In genomic region chr6:162262466-162263196, GRCh38 we compare ENCODE assay signal across 18 cellular contexts.
"Had no signal": no experiment of that assay in that cellular context is flagged by ENCODE, and none has a peak within 500 bp of the region (broad histone marks: within the 10 kb centered on the region; RNA-seq: fewer than 3 reads in every experiment).

No MANE protein-coding gene starts in this region.

- H3K4me3 Mint-ChIP-seq: naive thymus-derived CD4-positive, alpha-beta T cell had no signal

- DNase-seq: colonic mucosa; dermis blood vessel endothelial cell; esophagus squamous epithelium; foreskin fibroblast; glutamatergic neuron; islet precursor cell; left cardiac atrium; left ventricle myocardium superior; naive thymus-derived CD4-positive, alpha-beta T cell; small intestine; stimulated activated CD4-positive, alpha-beta T cell treated with anti-CD3 and anti-CD28 coated beads, Interleukin-12 subunit alpha, Interleukin-12 subunit beta, amount 100 ng/mL, for 4 hours; stimulated activated naive CD4-positive, alpha-beta T cell; stomach; trophoblast cell had no signal

- H3K4me3 ChIP-seq: colonic mucosa, esophagus squamous epithelium, gastroesophageal sphincter, lung, prostate gland, stomach had no signal

- H2AFZ ChIP-seq: parathyroid adenoma had no signal

- H3K27me3 ChIP-seq: colonic mucosa, esophagus squamous epithelium, gastroesophageal sphincter, stomach had no signal

- H3K27ac ChIP-seq: colonic mucosa, esophagus squamous epithelium, gastroesophageal sphincter, parathyroid adenoma, prostate gland, stomach had no signal

- H3K27ac Mint-ChIP-seq: naive thymus-derived CD4-positive, alpha-beta T cell had no signal

- H3K9me3 ChIP-seq: colonic mucosa, esophagus squamous epithelium, gastroesophageal sphincter, prostate gland, stomach had no signal

- H3K79me2 ChIP-seq: parathyroid adenoma had no signal

- H3K4me1 ChIP-seq: colonic mucosa, esophagus squamous epithelium, gastroesophageal sphincter, parathyroid adenoma, prostate gland, stomach had no signal

- ATAC-seq: gastroesophageal sphincter; left cardiac atrium; left ventricle myocardium superior; naive thymus-derived CD4-positive, alpha-beta T cell had no signal

- H3K4me1 Mint-ChIP-seq: naive thymus-derived CD4-positive, alpha-beta T cell had no signal

- H3K36me3 ChIP-seq: colonic mucosa, esophagus squamous epithelium, gastroesophageal sphincter, prostate gland, stomach had no signal

- H3K27me3 Mint-ChIP-seq: naive thymus-derived CD4-positive, alpha-beta T cell had no signal

- H3K9ac ChIP-seq: parathyroid adenoma had no signal
